Comparison of ENCODE assay signal across 10 cellular contexts in genomic region chr5:104344809-104345512, GRCh38.
DNase-seq lines count a peak whose midpoint lies in the region; ATAC-seq and TF ChIP-seq lines count a peak whose summit lies in the region.
"Had no signal": no experiment of that assay in that cellular context is flagged by ENCODE, and none has a peak within 500 bp of the region (broad histone marks: within the 10 kb centered on the region; RNA-seq: fewer than 3 reads in every experiment).

No MANE protein-coding gene starts in this region.

- no peak overlapping the region for H3K4me3 Mint-ChIP-seq in glutamatergic neuron (ENCODE audit: unreplicated experiment)
- H3K4me3 Mint-ChIP-seq: activated naive CD8-positive, alpha-beta T cell treated with anti-CD3 and anti-CD28 coated beads, Interleukin-2, amount 10 ng/mL, durations not matched to agents 7 days and 5 days had no signal

- in situ Hi-C loops in brain microvascular endothelial cell (cut with HindIII; ENCODE audit: low pct_ligation_motif_present, low sequenced_read_pairs): no loop called here

- POLR2A ChIA-PET in A673 (lab: Charles Lee; ENCODE audit: low non-redundant PET): no interaction called here

- TF ChIP-seq CTCF in A673 (conservative IDR thresholded peaks at IDR 0.05; ENCODE audit: low read depth, low read length) (no peak), brain microvascular endothelial cell (IDR thresholded peaks at IDR 0.05; ENCODE audit: low read depth, low read length, missing control alignments) (no peak), glutamatergic neuron (IDR thresholded peaks at IDR 0.05; ENCODE audit: partially characterized antibody, unreplicated experiment) (no peak), colonic mucosa (IDR thresholded peaks at IDR 0.05) (no peak)

- BruUV-seq in A673 (replicated peaks; lab: Mats Ljungman, UMichigan): no TSS peak

- H3K4me3 ChIP-seq in A673 (ENCODE audit: low read depth, low read length, poor library complexity, severe bottlenecking) (no peak overlapping the region), brain microvascular endothelial cell (ENCODE audit: low read depth, low read length) (peak overlapping the region; percentile 34), colonic mucosa (no peak overlapping the region)

- no peaks in the 10 kb centered on the region for H3K36me3 Mint-ChIP-seq in glutamatergic neuron (ENCODE audit: unreplicated experiment)
- H3K36me3 Mint-ChIP-seq: activated naive CD8-positive, alpha-beta T cell treated with anti-CD3 and anti-CD28 coated beads, Interleukin-2, amount 10 ng/mL, durations not matched to agents 7 days and 5 days had no signal

- H3K36me3 ChIP-seq in A673 (ENCODE audit: insufficient read depth, low read length, poor library complexity, severe bottlenecking) (no peaks in the 10 kb centered on the region), brain microvascular endothelial cell (replicated peaks) (no peaks in the 10 kb centered on the region), colonic mucosa (no peaks in the 10 kb centered on the region)

- no peaks in the 10 kb centered on the region for H3K27me3 ChIP-seq in A673 (replicated peaks; ENCODE audit: insufficient read depth, low read depth, low read length, poor library complexity)
- H3K27me3 ChIP-seq in brain microvascular endothelial cell (replicated peaks): no peaks in the 10 kb centered on the region
- no peaks in the 10 kb centered on the region for H3K27me3 ChIP-seq in colonic mucosa

- peak overlapping the region; percentile 50 for H3K27ac Mint-ChIP-seq in glutamatergic neuron (ENCODE audit: unreplicated experiment)
- H3K27ac Mint-ChIP-seq: activated naive CD8-positive, alpha-beta T cell treated with anti-CD3 and anti-CD28 coated beads, Interleukin-2, amount 10 ng/mL, durations not matched to agents 7 days and 5 days had no signal

- no peak overlapping the region for H3K9ac ChIP-seq in colonic mucosa (ENCODE audit: low read depth in 2 of 2, low read length in 2 of 2)

- peaks cover 25% of the 10 kb centered on the region for H3K4me1 ChIP-seq in A673 (ENCODE audit: insufficient read depth, low read length, poor library complexity, severe bottlenecking)
- no peaks in the 10 kb centered on the region for H3K4me1 ChIP-seq in colonic mucosa

- DNase-seq in A673 (ENCODE audit: low spot score) (peak; percentile 24), NCI-H146 (lab: John Stamatoyannopoulos, UW) (peak; percentile 67), brain microvascular endothelial cell (peak; percentile 83), glutamatergic neuron (peak; percentile 14), colonic mucosa (no peak), HUDEP-2 (lab: John Stamatoyannopoulos, UW; ENCODE audit: unreplicated experiment in 76 of 76) (no peak), NCI-H1105 treated with DMSO at 0.1 percent for 48 hours (lab: John Stamatoyannopoulos, UW) (no peak)
- DNase-seq: activated naive CD8-positive, alpha-beta T cell treated with anti-CD3 and anti-CD28 coated beads, Interleukin-2, amount 10 ng/mL, durations not matched to agents 7 days and 5 days; T-helper 2 cell had no signal

- CTCF ChIA-PET in A673 (lab: Charles Lee): no interaction called here

- H3K27ac ChIP-seq in A673 (ENCODE audit: low read depth, low read length, poor library complexity, severe bottlenecking): no peak overlapping the region
- peak overlapping the region; percentile 18 for H3K27ac ChIP-seq in brain microvascular endothelial cell
- H3K27ac ChIP-seq in colonic mucosa: no peak overlapping the region

- peaks cover 4% of the 10 kb centered on the region for H3K4me1 Mint-ChIP-seq in glutamatergic neuron (ENCODE audit: low read depth, unreplicated experiment)
- H3K4me1 Mint-ChIP-seq: activated naive CD8-positive, alpha-beta T cell treated with anti-CD3 and anti-CD28 coated beads, Interleukin-2, amount 10 ng/mL, durations not matched to agents 7 days and 5 days had no signal

- no peaks in the 10 kb centered on the region for H3K27me3 Mint-ChIP-seq in glutamatergic neuron (ENCODE audit: unreplicated experiment)
- H3K27me3 Mint-ChIP-seq: activated naive CD8-positive, alpha-beta T cell treated with anti-CD3 and anti-CD28 coated beads, Interleukin-2, amount 10 ng/mL, durations not matched to agents 7 days and 5 days had no signal

- intact Hi-C loops in A673 (cut with micrococcal nuclease; ENCODE audit: unreplicated experiment): loop anchor here (2.0 to 10.0 kb wide), 3 partner anchors 297 to 536 kb away; no protein-coding TSS in a partner anchor
- intact Hi-C loops in colonic mucosa (cut with DNase I): no loop called here

- ATAC-seq in GM21447 (IDR thresholded peaks at IDR 0.05; ENCODE audit: unreplicated experiment): no peak

- H3K9me3 Mint-ChIP-seq in glutamatergic neuron (ENCODE audit: unreplicated experiment): no peaks in the 10 kb centered on the region
- H3K9me3 Mint-ChIP-seq: activated naive CD8-positive, alpha-beta T cell treated with anti-CD3 and anti-CD28 coated beads, Interleukin-2, amount 10 ng/mL, durations not matched to agents 7 days and 5 days had no signal

- H3K9me3 ChIP-seq in A673 (ENCODE audit: low read depth, low read length, poor library complexity, severe bottlenecking) (no peaks in the 10 kb centered on the region), colonic mucosa (no peaks in the 10 kb centered on the region)

Comparison
In these comparisons a context has a peak if more than half of its experiments do, and no peak if none do; other contexts are left out.
1. DNase-seq: peak in A673 (single experiment), NCI-H146 (single experiment), brain microvascular endothelial cell (single experiment) and glutamatergic neuron (single experiment); none in colonic mucosa (single experiment), HUDEP-2 (0 of 76) and NCI-H1105 treated with DMSO at 0.1 percent for 48 hours (single experiment).